ENCODE assay signal across 21 cellular contexts in the genomic region with DNA sequence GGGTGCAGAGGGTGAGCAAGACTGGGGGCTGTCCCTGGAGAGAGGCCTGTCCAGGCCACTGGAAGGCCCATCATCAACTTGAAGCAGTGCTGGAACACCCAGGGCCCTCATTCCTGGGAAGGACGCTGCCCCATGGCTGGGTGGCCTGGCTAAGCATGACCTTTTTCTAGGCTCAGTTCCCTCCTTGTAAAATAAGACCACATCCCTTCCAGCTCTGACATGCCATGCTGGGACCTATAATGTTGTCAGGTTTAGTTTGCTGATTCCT.
DNase-seq lines count a peak whose midpoint lies in the region; ATAC-seq, FAIRE-seq and TF ChIP-seq lines count a peak whose summit lies in the region.
"Had no signal": no experiment of that assay in that cellular context is flagged by ENCODE, and none has a peak within 500 bp of the region (broad histone marks: within the 10 kb centered on the region; RNA-seq: fewer than 3 reads in every experiment).

No MANE protein-coding gene starts in this region.

- DNase-seq in activated CD4-positive, alpha-beta T cell treated with anti-CD3 and anti-CD28 coated beads, Interleukin-2, amount 10 ng/mL, durations not matched to agents 24 days and 14 days = no peak
- no peak for DNase-seq in activated CD4-positive, alpha-beta T cell treated with anti-CD3 and anti-CD28 coated beads for 36 hours
- no peak for DNase-seq in HepG2 (ENCODE audit: low spot score)
- no peak for DNase-seq in right lobe of liver
- DNase-seq in nephron progenitor cell = no peak
- DNase-seq in substantia nigra (lab: John Stamatoyannopoulos, UW) = no peak
- DNase-seq in stimulated activated CD4-positive, alpha-beta T cell treated with anti-CD3 and anti-CD28 coated beads, Interleukin-2, amount 100 ng/mL, for 24 hours = no peak
- no peak for DNase-seq in activated T-helper 1 cell treated with anti-CD3 and anti-CD28 coated beads, Interleukin-12 subunit alpha, Interleukin-12 subunit beta, Interleukin-2, Interleukin-4 antibody, amounts not matched to agents 30 ng/mL and 10 ng/mL and 1 ng/mL, durations not matched to agents 14 hours and 24 hours and 36 hours (ENCODE audit: low spot score)
- DNase-seq: C1 segment of cervical spinal cord; Caco-2; CD4-positive, alpha-beta memory T cell; DMS153; DND-41; GM23248; H7; HCEC 1CT had no signal

- no peaks in the 10 kb centered on the region for H3K4me1 Mint-ChIP-seq in activated CD4-positive, alpha-beta T cell treated with anti-CD3 and anti-CD28 coated beads, Interleukin-2, amount 10 ng/mL, durations not matched to agents 24 days and 14 days
- H3K4me1 Mint-ChIP-seq in activated CD4-positive, alpha-beta T cell treated with anti-CD3 and anti-CD28 coated beads for 36 hours = peaks cover 3% of the 10 kb centered on the region
- peaks cover 19% of the 10 kb centered on the region for H3K4me1 Mint-ChIP-seq in nephron progenitor cell
- H3K4me1 Mint-ChIP-seq in activated T-helper 1 cell treated with anti-CD3 and anti-CD28 coated beads, Interleukin-12 subunit alpha, Interleukin-12 subunit beta, Interleukin-2, Interleukin-4 antibody, amounts not matched to agents 30 ng/mL and 10 ng/mL and 1 ng/mL, durations not matched to agents 14 hours and 24 hours and 36 hours (ENCODE audit: low read depth) = no peaks in the 10 kb centered on the region

- no peak overlapping the region for H2AFZ ChIP-seq in HepG2 (ENCODE audit: low read length)
- H2AFZ ChIP-seq: GM23248 had no signal

- H3K4me2 ChIP-seq in HepG2 (ENCODE audit: low read depth, low read length) = no peak overlapping the region

- POLR2A ChIA-PET in activated CD4-positive, alpha-beta T cell treated with anti-CD3 and anti-CD28 coated beads for 36 hours (lab: Charles Lee) = no interaction called here
- POLR2A ChIA-PET in HepG2 (lab: Yijun Ruan, JAX) = interaction anchor here (0.9 to 3.2 kb wide), 10 partner anchors 9 to 94 kb away, joined by 3 to 75 read pairs (median 14); a partner anchor contains a TSS

- no peak for TF ChIP-seq RAD21 in HepG2 (CRISPR knock-in tag; IDR thresholded peaks at IDR 0.05)

- H3K27ac Mint-ChIP-seq in activated CD4-positive, alpha-beta T cell treated with anti-CD3 and anti-CD28 coated beads, Interleukin-2, amount 10 ng/mL, durations not matched to agents 24 days and 14 days = peak overlapping the region; percentile 16
- H3K27ac Mint-ChIP-seq in activated CD4-positive, alpha-beta T cell treated with anti-CD3 and anti-CD28 coated beads for 36 hours = no peak overlapping the region
- H3K27ac Mint-ChIP-seq in nephron progenitor cell = peak overlapping the region; percentile 33
- H3K27ac Mint-ChIP-seq in activated T-helper 1 cell treated with anti-CD3 and anti-CD28 coated beads, Interleukin-12 subunit alpha, Interleukin-12 subunit beta, Interleukin-2, Interleukin-4 antibody, amounts not matched to agents 30 ng/mL and 10 ng/mL and 1 ng/mL, durations not matched to agents 14 hours and 24 hours and 36 hours = no peak overlapping the region
- H3K27ac Mint-ChIP-seq: B cell had no signal

- H3K27me3 Mint-ChIP-seq in activated CD4-positive, alpha-beta T cell treated with anti-CD3 and anti-CD28 coated beads, Interleukin-2, amount 10 ng/mL, durations not matched to agents 24 days and 14 days = no peaks in the 10 kb centered on the region
- H3K27me3 Mint-ChIP-seq in activated CD4-positive, alpha-beta T cell treated with anti-CD3 and anti-CD28 coated beads for 36 hours = no peaks in the 10 kb centered on the region
- H3K27me3 Mint-ChIP-seq in nephron progenitor cell (ENCODE audit: low read depth, poor library complexity) = peaks cover 19% of the 10 kb centered on the region
- no peaks in the 10 kb centered on the region for H3K27me3 Mint-ChIP-seq in activated T-helper 1 cell treated with anti-CD3 and anti-CD28 coated beads, Interleukin-12 subunit alpha, Interleukin-12 subunit beta, Interleukin-2, Interleukin-4 antibody, amounts not matched to agents 30 ng/mL and 10 ng/mL and 1 ng/mL, durations not matched to agents 14 hours and 24 hours and 36 hours (ENCODE audit: insufficient read depth)
- H3K27me3 Mint-ChIP-seq: B cell; CD4-positive, alpha-beta memory T cell had no signal

- in situ Hi-C loops in HepG2 (cut with HindIII; ENCODE audit: extremely low pct_ligation_motif_present, low pct_unique_long_range_greater_than_20kb) = no loop called here

- BruUV-seq in HepG2 (replicated peaks; lab: Mats Ljungman, UMichigan) = no TSS peak

- peaks cover 39% of the 10 kb centered on the region for H3K4me1 ChIP-seq in HepG2 (ENCODE audit: insufficient read depth, low read length)
- H3K4me1 ChIP-seq in right lobe of liver = no peaks in the 10 kb centered on the region
- H3K4me1 ChIP-seq: Caco-2 had no signal

- intact Hi-C loops in activated CD4-positive, alpha-beta T cell treated with anti-CD3 and anti-CD28 coated beads, Interleukin-2, amount 10 ng/mL, durations not matched to agents 24 days and 14 days (cut with micrococcal nuclease) = no loop called here
- intact Hi-C loops in activated CD4-positive, alpha-beta T cell treated with anti-CD3 and anti-CD28 coated beads for 36 hours (cut with DNase I, micrococcal nuclease) = no loop called here
- intact Hi-C loops in HepG2 (cut with micrococcal nuclease; ENCODE audit: unreplicated experiment) (loop anchor here (2.0 kb wide), 1 partner anchor 47 kb away; no protein-coding TSS in a partner anchor), right lobe of liver (cut with DNase I) (no loop called here)
- intact Hi-C loops in activated T-helper 1 cell treated with anti-CD3 and anti-CD28 coated beads, Interleukin-12 subunit alpha, Interleukin-12 subunit beta, Interleukin-2, Interleukin-4 antibody, amounts not matched to agents 30 ng/mL and 10 ng/mL and 1 ng/mL, durations not matched to agents 14 hours and 24 hours and 36 hours (cut with micrococcal nuclease) = no loop called here

- ATAC-seq in activated CD4-positive, alpha-beta T cell treated with anti-CD3 and anti-CD28 coated beads for 36 hours = no peak
- ATAC-seq in HepG2 (peak; percentile 5; the same call in 2 of the 3 replicates), right lobe of liver (no peak)

- H3K79me2 ChIP-seq in HepG2 (ENCODE audit: insufficient read depth, low read length) = no peaks in the 10 kb centered on the region

- H3K4me3 ChIP-seq in HepG2 (replicated peaks in 1 of 3; ENCODE audit: insufficient read depth in 1 of 3, low read depth in 2 of 3, low read length in 3 of 3) = no peak overlapping the region
- H3K4me3 ChIP-seq in right lobe of liver = no peak overlapping the region
- H3K4me3 ChIP-seq: GM23248 had no signal

- CTCF ChIA-PET in activated CD4-positive, alpha-beta T cell treated with anti-CD3 and anti-CD28 coated beads for 36 hours (lab: Charles Lee) = interaction anchor here (1.0 to 6.0 kb wide), 5 partner anchors 10 to 73 kb away, joined by 3 to 35 read pairs (median 7); no protein-coding TSS in a partner anchor
- CTCF ChIA-PET in HepG2 (lab: Yijun Ruan, JAX; ENCODE audit: low intra/inter-chr PET ratio, low total read pairs) = no interaction called here

- H3K9ac ChIP-seq in HepG2 (ENCODE audit: insufficient read depth, low read depth, low read length) = no peak overlapping the region
- H3K9ac ChIP-seq: GM23248 had no signal

- H3K36me3 ChIP-seq in HepG2 (replicated peaks in 1 of 2; ENCODE audit: control insufficient read depth in 1 of 2, insufficient read depth in 2 of 2, low read length in 2 of 2) = peaks cover 2 to 18% of the 10 kb centered on the region in 2 experiments; a peak in 3 of 5 replicates
- H3K36me3 ChIP-seq in right lobe of liver = peaks cover 0 to 11% (median 5%) of the 10 kb centered on the region in 4 donors

- H3K9me3 Mint-ChIP-seq in activated CD4-positive, alpha-beta T cell treated with anti-CD3 and anti-CD28 coated beads, Interleukin-2, amount 10 ng/mL, durations not matched to agents 24 days and 14 days = no peaks in the 10 kb centered on the region
- H3K9me3 Mint-ChIP-seq in activated CD4-positive, alpha-beta T cell treated with anti-CD3 and anti-CD28 coated beads for 36 hours (ENCODE audit: low read depth) = no peaks in the 10 kb centered on the region
- H3K9me3 Mint-ChIP-seq in nephron progenitor cell = peaks cover 3% of the 10 kb centered on the region
- no peaks in the 10 kb centered on the region for H3K9me3 Mint-ChIP-seq in activated T-helper 1 cell treated with anti-CD3 and anti-CD28 coated beads, Interleukin-12 subunit alpha, Interleukin-12 subunit beta, Interleukin-2, Interleukin-4 antibody, amounts not matched to agents 30 ng/mL and 10 ng/mL and 1 ng/mL, durations not matched to agents 14 hours and 24 hours and 36 hours
- H3K9me3 Mint-ChIP-seq: CD4-positive, alpha-beta memory T cell had no signal

- H3K27ac ChIP-seq in HepG2 (ENCODE audit: extremely low read length, insufficient read depth, low read length) (peak overlapping the region; percentile 81), right lobe of liver (no peak overlapping the region), substantia nigra (ENCODE audit: low read depth, low read length, poor library complexity, severe bottlenecking) (peak overlapping the region; percentile 52)
- H3K27ac ChIP-seq: 22Rv1, GM23248 had no signal

- H3K36me3 Mint-ChIP-seq in activated CD4-positive, alpha-beta T cell treated with anti-CD3 and anti-CD28 coated beads, Interleukin-2, amount 10 ng/mL, durations not matched to agents 24 days and 14 days (ENCODE audit: low read depth) = peaks cover 46% of the 10 kb centered on the region
- H3K36me3 Mint-ChIP-seq in activated CD4-positive, alpha-beta T cell treated with anti-CD3 and anti-CD28 coated beads for 36 hours (ENCODE audit: low read depth) = peaks cover 28% of the 10 kb centered on the region
- no peaks in the 10 kb centered on the region for H3K36me3 Mint-ChIP-seq in nephron progenitor cell (ENCODE audit: low read depth)
- H3K36me3 Mint-ChIP-seq in activated T-helper 1 cell treated with anti-CD3 and anti-CD28 coated beads, Interleukin-12 subunit alpha, Interleukin-12 subunit beta, Interleukin-2, Interleukin-4 antibody, amounts not matched to agents 30 ng/mL and 10 ng/mL and 1 ng/mL, durations not matched to agents 14 hours and 24 hours and 36 hours (ENCODE audit: low read depth) = peaks cover 29% of the 10 kb centered on the region

- WGBS in HepG2 (ENCODE audit: low lambda C conversion rate) = 100% methylated on average over 1 of the region's 1 CpG
- 100% methylated on average over 1 of the region's 1 CpG for WGBS in right lobe of liver (ENCODE audit: insufficient coverage, low coverage, low lambda C conversion rate, missing lambda C conversion rate)

- no peak for TF ChIP-seq CTCF in HepG2 (CRISPR knock-in tag; IDR thresholded peaks at IDR 0.05)
- TF ChIP-seq CTCF in right lobe of liver (IDR thresholded peaks at IDR 0.05) = no peak
- TF ChIP-seq CTCF in nephron progenitor cell (IDR thresholded peaks at IDR 0.05) = no peak

- no peak overlapping the region for H3K4me3 Mint-ChIP-seq in activated CD4-positive, alpha-beta T cell treated with anti-CD3 and anti-CD28 coated beads, Interleukin-2, amount 10 ng/mL, durations not matched to agents 24 days and 14 days
- no peak overlapping the region for H3K4me3 Mint-ChIP-seq in activated CD4-positive, alpha-beta T cell treated with anti-CD3 and anti-CD28 coated beads for 36 hours
- no peak overlapping the region for H3K4me3 Mint-ChIP-seq in nephron progenitor cell
- H3K4me3 Mint-ChIP-seq in activated T-helper 1 cell treated with anti-CD3 and anti-CD28 coated beads, Interleukin-12 subunit alpha, Interleukin-12 subunit beta, Interleukin-2, Interleukin-4 antibody, amounts not matched to agents 30 ng/mL and 10 ng/mL and 1 ng/mL, durations not matched to agents 14 hours and 24 hours and 36 hours = no peak overlapping the region
- H3K4me3 Mint-ChIP-seq: B cell; CD4-positive, alpha-beta memory T cell had no signal

- no peak for TF ChIP-seq EP300 in HepG2 (IDR thresholded peaks at IDR 0.05; ENCODE audit: low read depth in 2 of 2, low read length in 2 of 2)
- TF ChIP-seq EP300 in HepG2 (CRISPR knock-in tag; IDR thresholded peaks at IDR 0.05; ENCODE audit: borderline replicate concordance) = no peak

- no peak for FAIRE-seq in HepG2 (lab: Jason Lieb, UNC)
- FAIRE-seq: A204.1, G401.6, H1 had no signal

- no peaks in the 10 kb centered on the region for H4K20me1 ChIP-seq in HepG2 (ENCODE audit: insufficient read depth, low read length)

- no peaks in the 10 kb centered on the region for H3K9me3 ChIP-seq in HepG2 (ENCODE audit: low read length)
- H3K9me3 ChIP-seq in right lobe of liver = no peaks in the 10 kb centered on the region
- H3K9me3 ChIP-seq: Caco-2 had no signal

- H3K27me3 ChIP-seq in HepG2 (ENCODE audit: control insufficient read depth in 1 of 2, insufficient read depth in 2 of 2, low read length in 2 of 2) = no peaks in the 10 kb centered on the region
- no peaks in the 10 kb centered on the region for H3K27me3 ChIP-seq in right lobe of liver

- TF ChIP-seq POLR2A in HepG2 (IDR thresholded peaks at IDR 0.05; ENCODE audit: insufficient read depth in 1 of 2, low read depth in 2 of 2, low read length in 2 of 2) (no peak), right lobe of liver (IDR thresholded peaks at IDR 0.05) (no peak)

Comparison
In these comparisons a context has a peak if more than half of its experiments do, and no peak if none do; other contexts are left out.
1. H3K27ac Mint-ChIP-seq: peak in activated CD4-positive, alpha-beta T cell treated with anti-CD3 and anti-CD28 coated beads, Interleukin-2, amount 10 ng/mL, durations not matched to agents 24 days and 14 days (single experiment) and nephron progenitor cell (single experiment); none in activated CD4-positive, alpha-beta T cell treated with anti-CD3 and anti-CD28 coated beads for 36 hours (single experiment) and activated T-helper 1 cell treated with anti-CD3 and anti-CD28 coated beads, Interleukin-12 subunit alpha, Interleukin-12 subunit beta, Interleukin-2, Interleukin-4 antibody, amounts not matched to agents 30 ng/mL and 10 ng/mL and 1 ng/mL, durations not matched to agents 14 hours and 24 hours and 36 hours (single experiment).
2. H3K27ac ChIP-seq: peak in HepG2 (single experiment) and substantia nigra (single experiment); none in right lobe of liver (0 of 3).